ENCODE assay signal across 19 cellular contexts in the genomic region with DNA sequence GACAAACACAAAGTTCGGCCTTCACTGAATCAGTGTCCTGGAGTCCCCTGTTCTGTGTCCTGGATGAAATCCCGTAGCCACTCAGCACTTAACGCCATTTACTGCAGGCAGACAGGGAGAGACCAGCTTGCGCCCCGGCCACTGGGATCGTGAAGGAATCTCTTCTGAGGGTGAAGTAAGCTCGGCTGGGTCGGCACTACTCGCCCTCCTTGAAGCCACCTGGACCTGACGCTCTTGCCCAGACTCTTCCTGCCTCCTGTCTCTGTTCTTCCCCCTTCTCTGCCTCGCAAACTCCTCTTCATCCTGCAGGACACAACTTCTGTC.
"Had no signal": no experiment of that assay in that cellular context is flagged by ENCODE, and none has a peak within 500 bp of the region (broad histone marks: within the 10 kb centered on the region; RNA-seq: fewer than 3 reads in every experiment).

No MANE protein-coding gene starts in this region.

- H3K9me3 Mint-ChIP-seq: activated CD4-positive, alpha-beta memory T cell treated with anti-CD3 and anti-CD28 coated beads for 36 hours; activated naive CD4-positive, alpha-beta T cell treated with anti-CD3 and anti-CD28 coated beads for 36 hours; activated naive CD8-positive, alpha-beta T cell treated with anti-CD3 and anti-CD28 coated beads, Interleukin-2, amount 10 ng/mL, durations not matched to agents 7 days and 5 days; activated T-cell treated with anti-CD3 and anti-CD28 coated beads, Interleukin-2, amount 50 U/mL, for 72 hours; T-helper 1 cell treated with Interleukin-12 subunit alpha and Interleukin-12 subunit beta and Interleukin-4 antibody, amounts not matched to agents 30 μg/mL and 1 μg/mL, for 36 hours had no signal

- H3K27me3 ChIP-seq: pancreas had no signal

- H3K4me3 Mint-ChIP-seq: activated CD4-positive, alpha-beta memory T cell treated with anti-CD3 and anti-CD28 coated beads for 36 hours; activated naive CD4-positive, alpha-beta T cell treated with anti-CD3 and anti-CD28 coated beads for 36 hours; activated naive CD8-positive, alpha-beta T cell treated with anti-CD3 and anti-CD28 coated beads, Interleukin-2, amount 10 ng/mL, durations not matched to agents 7 days and 5 days; activated T-cell treated with anti-CD3 and anti-CD28 coated beads, Interleukin-2, amount 50 U/mL, for 72 hours; T-helper 1 cell treated with Interleukin-12 subunit alpha and Interleukin-12 subunit beta and Interleukin-4 antibody, amounts not matched to agents 30 μg/mL and 1 μg/mL, for 36 hours had no signal

- H3K4me3 ChIP-seq: pancreas, upper lobe of right lung had no signal

- H3K36me3 ChIP-seq: pancreas, upper lobe of right lung had no signal

- H3K36me3 Mint-ChIP-seq: activated CD4-positive, alpha-beta memory T cell treated with anti-CD3 and anti-CD28 coated beads for 36 hours; activated naive CD8-positive, alpha-beta T cell treated with anti-CD3 and anti-CD28 coated beads, Interleukin-2, amount 10 ng/mL, durations not matched to agents 7 days and 5 days had no signal

- H3K9me3 ChIP-seq: pancreas, upper lobe of right lung had no signal

- DNase-seq: activated CD4-positive, alpha-beta memory T cell treated with anti-CD3 and anti-CD28 coated beads for 36 hours; activated CD4-positive, alpha-beta T cell treated with anti-CD3 and anti-CD28 coated beads for 4 hours; activated CD4-positive, CD25-positive, alpha-beta regulatory T cell; activated effector memory CD4-positive, alpha-beta T cell treated with Interleukin-2 at 50 U/mL for 16 hours; activated naive CD4-positive, alpha-beta T cell treated with anti-CD3 and anti-CD28 coated beads for 36 hours; activated naive CD8-positive, alpha-beta T cell treated with anti-CD3 and anti-CD28 coated beads, Interleukin-2, amount 10 ng/mL, durations not matched to agents 7 days and 5 days; activated T-cell treated with anti-CD3 and anti-CD28 coated beads, Interleukin-2, amount 50 U/mL, for 72 hours; amygdala; erythroblast; foreskin keratinocyte; left ventricle myocardium superior; mammary epithelial cell; stimulated activated CD4-positive, alpha-beta T cell treated with anti-CD3 and anti-CD28 coated beads, Interleukin-12 subunit alpha, Interleukin-12 subunit beta, amount 100 ng/mL, for 4 hours; stimulated activated CD4-positive, alpha-beta T cell treated with anti-CD3 and anti-CD28 coated beads, Interleukin-4, amount 100 ng/mL, for 4 hours; stimulated activated naive CD8-positive, alpha-beta T cell treated with anti-CD3 and anti-CD28 coated beads, Interleukin-15, Interleukin-2, amounts not matched to agents 100 U/mL and 50 U/mL, for 24 hours; T1000 had no signal

- H3K27ac ChIP-seq: foreskin keratinocyte, pancreas, upper lobe of right lung had no signal

- ATAC-seq: activated T-cell treated with anti-CD3 and anti-CD28 coated beads, Interleukin-2, amount 50 U/mL, for 72 hours; foreskin keratinocyte; left ventricle myocardium superior; pancreas; stimulated activated naive CD8-positive, alpha-beta T cell treated with anti-CD3 and anti-CD28 coated beads, Interleukin-15, Interleukin-2, amounts not matched to agents 100 U/mL and 50 U/mL, for 24 hours; upper lobe of right lung had no signal

- H3K27ac Mint-ChIP-seq: activated CD4-positive, alpha-beta memory T cell treated with anti-CD3 and anti-CD28 coated beads for 36 hours; activated naive CD4-positive, alpha-beta T cell treated with anti-CD3 and anti-CD28 coated beads for 36 hours; activated naive CD8-positive, alpha-beta T cell treated with anti-CD3 and anti-CD28 coated beads, Interleukin-2, amount 10 ng/mL, durations not matched to agents 7 days and 5 days; activated T-cell treated with anti-CD3 and anti-CD28 coated beads, Interleukin-2, amount 50 U/mL, for 72 hours; T-helper 1 cell treated with Interleukin-12 subunit alpha and Interleukin-12 subunit beta and Interleukin-4 antibody, amounts not matched to agents 30 μg/mL and 1 μg/mL, for 36 hours had no signal

- H3K4me1 ChIP-seq: foreskin keratinocyte, upper lobe of right lung had no signal
